8 cellular contexts compared by ENCODE assay signal in the genomic region with DNA sequence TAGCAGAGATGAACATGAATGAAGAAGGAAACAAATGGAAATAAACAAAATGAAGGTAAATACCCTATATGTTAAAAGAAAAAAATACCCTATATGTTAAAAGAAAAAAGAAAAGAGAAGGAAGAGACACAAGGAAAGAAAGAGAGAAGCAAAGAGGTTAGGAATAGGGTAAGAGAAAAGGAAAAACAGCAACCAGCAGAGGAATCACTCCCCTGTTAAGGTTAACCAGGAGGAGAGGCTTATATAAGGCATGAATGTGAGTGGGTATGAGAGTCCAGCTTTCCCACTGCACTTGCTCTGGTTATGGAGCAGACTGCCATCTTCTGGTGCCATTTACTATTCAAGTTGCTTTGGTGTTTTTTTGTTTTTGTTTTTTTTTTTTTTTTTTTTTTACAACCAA. TPM values are rescaled to one million over a fixed set of nuclear protein-coding genes. Genes with fewer than 3 reads are reported as not detected.
DNase-seq lines count a peak whose midpoint lies in the region; ATAC-seq and TF ChIP-seq lines count a peak whose summit lies in the region.

No MANE protein-coding gene starts in this region.

- H3K4me2 ChIP-seq in SK-N-SH: 0 out of 2 replicates have a peak overlapping the region, but pooled peaks have one; percentile 92

- H3K4me3 Mint-ChIP-seq in nephron: peak overlapping the region; percentile 69 to 76 (median 73)

- H3F3A ChIP-seq in SK-N-SH (replicated peaks; ENCODE audit: insufficient read depth): peaks cover 20% of the 10 kb centered on the region

- H3K4me1 Mint-ChIP-seq in nephron: peaks cover 25% of the 10 kb centered on the region

- peaks cover 0 to 3% of the 10 kb centered on the region in 2 experiments for H3K36me3 ChIP-seq in SK-N-SH (replicated peaks in 1 of 2; ENCODE audit: control insufficient read depth in 1 of 2, insufficient read depth in 2 of 2, low read length in 1 of 2)

- TF ChIP-seq CTCF in SK-N-SH (IDR thresholded peaks at IDR 0.05) (peak; percentile 53), nephron (IDR thresholded peaks at IDR 0.05; ENCODE audit: unreplicated experiment in 3 of 3) (peak; percentile 35 to 49 (median 40))

- no peaks in the 10 kb centered on the region for H3K36me3 Mint-ChIP-seq in nephron (ENCODE audit: low read depth)

- TF ChIP-seq EP300 in SK-N-SH (IDR thresholded peaks at IDR 0.05; ENCODE audit: borderline replicate concordance in 1 of 2, low read depth in 1 of 2, low read length in 1 of 2): no peak

- H2AFZ ChIP-seq in SK-N-SH (ENCODE audit: low read depth): no peak overlapping the region

- H3K27ac ChIP-seq in SK-N-SH (ENCODE audit: low read depth in 2 of 2, low read length in 1 of 2): no peak overlapping the region

- ATAC-seq in SK-N-SH treated with all-trans-retinoic acid at 6 μM for 48 hours (no peak), HG03025 (IDR thresholded peaks at IDR 0.05; ENCODE audit: low FRiP score, unreplicated experiment) (no peak), GM21723 (IDR thresholded peaks at IDR 0.05; ENCODE audit: unreplicated experiment) (no peak)

- CTCF ChIA-PET in SK-N-SH (lab: Yijun Ruan, JAX): interaction anchor here (0.6 to 4.7 kb wide), 9 partner anchors 9 to 179 kb away, joined by 3 to 26 read pairs (median 6); partner anchors contain the start of gene PABPN1

- POLR2A ChIA-PET in SK-N-SH (lab: Yijun Ruan, JAX): interaction anchor here (1.0 kb wide), 1 partner anchor 11 kb away, joined by 3 read pairs; no protein-coding TSS in a partner anchor

- peaks cover 4% of the 10 kb centered on the region for H3K27me3 Mint-ChIP-seq in nephron (ENCODE audit: low read depth)

- H3K27ac Mint-ChIP-seq in nephron: peak overlapping the region; percentile 85 to 100 (median 98)

- H3K9ac ChIP-seq in SK-N-SH: no peak overlapping the region; the same call in 1 of the 2 replicates

- no peaks in the 10 kb centered on the region for H3K9me3 Mint-ChIP-seq in nephron

- H3K4me1 ChIP-seq in SK-N-SH (ENCODE audit: control insufficient read depth in 1 of 2, insufficient read depth in 2 of 2, low read depth in 1 of 2, low read length in 1 of 2): peaks cover 15 to 17% of the 10 kb centered on the region in 2 experiments; a peak in 3 of 4 replicates

- peaks cover 6% of the 10 kb centered on the region; the same call in 1 of the 2 replicates for H3K79me2 ChIP-seq in SK-N-SH (ENCODE audit: insufficient read depth)

- H3K9me2 ChIP-seq in SK-N-SH: no peaks in the 10 kb centered on the region

- peak; percentile 61 for TF ChIP-seq RAD21 in SK-N-SH (IDR thresholded peaks at IDR 0.05; ENCODE audit: low read length)

- no peaks in the 10 kb centered on the region for H4K20me1 ChIP-seq in SK-N-SH (ENCODE audit: insufficient read depth)

- H3K4me3 ChIP-seq in SK-N-SH (ENCODE audit: low read depth in 2 of 2, low read length in 1 of 2): no peak overlapping the region

- H3K27me3 ChIP-seq in SK-N-SH (ENCODE audit: insufficient read depth): no peaks in the 10 kb centered on the region

- H3K9me3 ChIP-seq in SK-N-SH: no peaks in the 10 kb centered on the region

- no peak for DNase-seq in SK-N-SH
- peak; percentile 12 for DNase-seq in NCI-H446 treated with DMSO at 0.1 percent for 48 hours (lab: John Stamatoyannopoulos, UW)
- DNase-seq in cerebellar cortex (ENCODE audit: low spot score): peak; percentile 79
- DNase-seq in activated CD4-positive, alpha-beta T cell treated with anti-CD3 and anti-CD28 coated beads for 48 hours: no peak

TF ChIP-seq in SK-N-SH, 30 proteins besides CTCF, POLR2A, EP300 and RAD21:
- TF ChIP-seq SMC3 (IDR thresholded peaks at IDR 0.05; ENCODE audit: low read depth, low read length) (peak; percentile 53), FOXJ3 (CRISPR knock-in tag; IDR thresholded peaks at IDR 0.05) (no peak), EZH2phosphoT487 (IDR thresholded peaks at IDR 0.05; ENCODE audit: borderline replicate concordance, low read depth) (no peak)

TF ChIP-seq in SK-N-SH treated with all-trans-retinoic acid at 6 μM for 48 hours, 23 proteins besides CTCF, POLR2A, EP300 and RAD21:
- TF ChIP-seq ARNTL (CRISPR knock-in tag; IDR thresholded peaks at IDR 0.05; ENCODE audit: borderline replicate concordance, low read depth) (no peak), ESRRG (CRISPR knock-in tag; IDR thresholded peaks at IDR 0.05) (no peak), SNAI2 (CRISPR knock-in tag; IDR thresholded peaks at IDR 0.05) (no peak), ZNF70 (CRISPR knock-in tag; IDR thresholded peaks at IDR 0.05) (no peak), GLIS3 (CRISPR knock-in tag; IDR thresholded peaks at IDR 0.05) (no peak), ZFP30 (CRISPR knock-in tag; IDR thresholded peaks at IDR 0.05) (no peak), ZNF565 (CRISPR knock-in tag; conservative IDR thresholded peaks at IDR 0.05; ENCODE audit: low read depth) (no peak), ISL1 (CRISPR knock-in tag; IDR thresholded peaks at IDR 0.05) (no peak), CSDC2 (CRISPR knock-in tag; IDR thresholded peaks at IDR 0.05) (no peak)

RNA-seq across cellular contexts. Expression of gene PPP1R3E, which starts 3.1 kb away (rescaled TPM):
- polyA plus RNA-seq in SK-N-SH (2012; rRNA removed): 6.6 and 7.4 TPM in 2 replicates
- polyA plus RNA-seq in SK-N-SH (2012; cell fraction: cytosol; rRNA removed): 3.5 and 3.7 TPM in 2 replicates
- polyA plus RNA-seq in SK-N-SH (2012; cell fraction: nucleus; rRNA removed): 42.7 and 51.8 TPM in 2 replicates

RNA-seq across cellular contexts. Expression of gene BCL2L2, which starts 7.1 kb away (rescaled TPM):
- polyA plus RNA-seq in SK-N-SH (2012; rRNA removed): 30.6 and 49.4 TPM in 2 replicates
- polyA plus RNA-seq in SK-N-SH (2012; cell fraction: cytosol; rRNA removed): 27.9 and 35.0 TPM in 2 replicates
- 84.6 and 96.8 TPM in 2 replicates for polyA plus RNA-seq in SK-N-SH (2012; cell fraction: nucleus; rRNA removed)

RNA-seq across cellular contexts. Expression of gene HOMEZ, which starts 13.6 kb away (rescaled TPM):
- polyA plus RNA-seq in SK-N-SH (2012; rRNA removed): 7.7 and 8.7 TPM in 2 replicates
- polyA plus RNA-seq in SK-N-SH (2012; cell fraction: cytosol; rRNA removed): 6.8 and 7.8 TPM in 2 replicates
- polyA plus RNA-seq in SK-N-SH (2012; cell fraction: nucleus; rRNA removed): 8.6 and 11.1 TPM in 2 replicates

RNA-seq across cellular contexts. Expression of gene PABPN1, which starts 21.7 kb away (rescaled TPM):
- polyA plus RNA-seq in SK-N-SH (2012; rRNA removed): 266 and 444 TPM in 2 replicates
- polyA plus RNA-seq in SK-N-SH (2012; cell fraction: cytosol; rRNA removed): 167 and 172 TPM in 2 replicates
- 987 and 2,028 TPM in 2 replicates for polyA plus RNA-seq in SK-N-SH (2012; cell fraction: nucleus; rRNA removed)

RNA-seq across cellular contexts. Expression of gene SLC22A17, which starts 53.1 kb away (rescaled TPM):
- 20.6 and 27.2 TPM in 2 replicates for polyA plus RNA-seq in SK-N-SH (2012; rRNA removed)
- 6.7 and 12.0 TPM in 2 replicates for polyA plus RNA-seq in SK-N-SH (2012; cell fraction: cytosol; rRNA removed)
- 94.2 and 116 TPM in 2 replicates for polyA plus RNA-seq in SK-N-SH (2012; cell fraction: nucleus; rRNA removed)

Comparison
In these comparisons a context has a peak if more than half of its experiments do, and no peak if none do; other contexts are left out.
1. DNase-seq: peak in NCI-H446 treated with DMSO at 0.1 percent for 48 hours (single experiment) and cerebellar cortex (single experiment); none in SK-N-SH (single experiment) and activated CD4-positive, alpha-beta T cell treated with anti-CD3 and anti-CD28 coated beads for 48 hours (single experiment).